In genomic region chr1:200379431-200379755, GRCh38 we compare ENCODE assay signal across 13 cellular contexts. TPM values are rescaled to one million over a fixed set of nuclear protein-coding genes. Genes with fewer than 3 reads are reported as not detected.
DNase-seq lines count a peak whose midpoint lies in the region; ATAC-seq, FAIRE-seq and TF ChIP-seq lines count a peak whose summit lies in the region.
"Had no signal": no experiment of that assay in that cellular context is flagged by ENCODE, and none has a peak within 500 bp of the region (broad histone marks: within the 10 kb centered on the region; RNA-seq: fewer than 3 reads in every experiment).

No MANE protein-coding gene starts in this region.

- ATAC-seq in lung (ENCODE audit: insufficient read depth, low FRiP score): peak; percentile 47
- ATAC-seq in heart left ventricle: no peak
- ATAC-seq in HG03378 (IDR thresholded peaks at IDR 0.05; ENCODE audit: unreplicated experiment): no peak

- intact Hi-C loops in left ventricle myocardium inferior (cut with micrococcal nuclease): no loop called here
- intact Hi-C loops in heart left ventricle (cut with DNase I): no loop called here

- H3K4me3 ChIP-seq in bronchial epithelial cell (ENCODE audit: low read depth, low read length) (no peak overlapping the region), lung (no peak overlapping the region), left ventricle myocardium inferior (no peak overlapping the region), heart left ventricle (no peak overlapping the region)
- H3K4me3 ChIP-seq: dorsolateral prefrontal cortex had no signal

- DNase-seq in AG08396 (ENCODE audit: low spot score): peak; percentile 58
- peak; percentile 54 for DNase-seq in HTR-8/SVneo (ENCODE audit: insufficient read length, low spot score)
- peak; percentile 97 for DNase-seq in bronchial epithelial cell (ENCODE audit: low read depth)
- DNase-seq in lung (ENCODE audit: low spot score): no peak
- DNase-seq in left ventricle myocardium inferior: no peak
- no peak for DNase-seq in heart left ventricle
- no peak for DNase-seq in NCI-H1105 treated with DMSO at 0.1 percent for 48 hours (lab: John Stamatoyannopoulos, UW)
- DNase-seq: dorsolateral prefrontal cortex, NCI-H1092 had no signal

- H3K27ac ChIP-seq in lung (ENCODE audit: low read depth in 1 of 2, low read length in 1 of 2) (no peak overlapping the region), left ventricle myocardium inferior (replicated peaks) (no peak overlapping the region), heart left ventricle (no peak overlapping the region)
- H3K27ac ChIP-seq: C4-2B, parathyroid adenoma had no signal

- H3K36me3 ChIP-seq in bronchial epithelial cell (ENCODE audit: control insufficient read depth, insufficient read depth, low read length) (no peaks in the 10 kb centered on the region), lung (ENCODE audit: control insufficient read depth in 2 of 2, insufficient read depth in 2 of 2, low read length in 2 of 2) (no peaks in the 10 kb centered on the region), left ventricle myocardium inferior (no peaks in the 10 kb centered on the region), heart left ventricle (no peaks in the 10 kb centered on the region)

- no peak for FAIRE-seq in HTR-8/SVneo (lab: Jason Lieb, UNC)
- no peak for FAIRE-seq in bronchial epithelial cell (lab: Jason Lieb, UNC)
- FAIRE-seq: GM12891 had no signal

- 73 to 87% methylated on average over 1 of the region's 1 CpG for WGBS in lung, 2 donors
- WGBS in heart left ventricle, 4 donors: 20 to 45% (median 33%) methylated on average over 1 of the region's 1 CpG

- TF ChIP-seq POLR2A in heart left ventricle (IDR thresholded peaks at IDR 0.05): no peak

- H3K9me3 ChIP-seq in lung (ENCODE audit: control insufficient read depth in 2 of 2, insufficient read depth in 1 of 2, low read length in 1 of 2) (no peaks in the 10 kb centered on the region), left ventricle myocardium inferior (replicated peaks) (no peaks in the 10 kb centered on the region), heart left ventricle (no peaks in the 10 kb centered on the region)

- H3K4me1 ChIP-seq in lung (ENCODE audit: control insufficient read depth in 2 of 2, insufficient read depth in 2 of 2, low read length in 2 of 2) (no peaks in the 10 kb centered on the region), left ventricle myocardium inferior (no peaks in the 10 kb centered on the region), heart left ventricle (peaks cover 0 to 8% (median 0%) of the 10 kb centered on the region in 12 donors)
- H3K4me1 ChIP-seq: parathyroid adenoma had no signal

- TF ChIP-seq CTCF in bronchial epithelial cell (IDR thresholded peaks at IDR 0.05; ENCODE audit: insufficient read depth, low read length, severe bottlenecking) (no peak), lung (IDR thresholded peaks at IDR 0.05; ENCODE audit: control extremely low read depth, extremely low read depth) (no peak), left ventricle myocardium inferior (IDR thresholded peaks at IDR 0.05; ENCODE audit: borderline replicate concordance) (no peak), heart left ventricle (IDR thresholded peaks at IDR 0.05) (no peak)

- H3K27me3 ChIP-seq in bronchial epithelial cell (ENCODE audit: control insufficient read depth, insufficient read depth, low read length) (no peaks in the 10 kb centered on the region), lung (ENCODE audit: control insufficient read depth, insufficient read depth) (no peaks in the 10 kb centered on the region), left ventricle myocardium inferior (ENCODE audit: low read depth) (no peaks in the 10 kb centered on the region), heart left ventricle (no peaks in the 10 kb centered on the region)
- H3K27me3 ChIP-seq: dorsolateral prefrontal cortex had no signal

RNA-seq across cellular contexts. Expression of gene ZNF281, which starts 30.4 kb away (rescaled TPM):
- 16.6 and 18.4 TPM in 2 replicates for total RNA-seq in bronchial epithelial cell
- 10 to 100 TPM; 13.3 to 24.8 TPM for total RNA-seq in lung
- 1 to 10 TPM; 5.4 to 8.4 TPM for polyA plus RNA-seq in lung
- 8.3 TPM for total RNA-seq in left ventricle myocardium inferior
- 10 to 100 TPM in 3 of 9 donors, 1 to 10 TPM in 6; 6.7 to 10.6 (median 9.1) TPM for total RNA-seq in heart left ventricle
- 1 to 10 TPM; 3.1 to 5.3 TPM for polyA plus RNA-seq in heart left ventricle

Comparison
In these comparisons a context has a peak if more than half of its experiments do, and no peak if none do; other contexts are left out.
1. DNase-seq: peak in AG08396 (single experiment), HTR-8/SVneo (single experiment) and bronchial epithelial cell (single experiment); none in lung (single experiment), left ventricle myocardium inferior (single experiment), heart left ventricle (0 of 5) and NCI-H1105 treated with DMSO at 0.1 percent for 48 hours (single experiment).